ENCODE assay signal across 23 cellular contexts in genomic region chr1:49677706-49678105, GRCh38.
"Had no signal": no experiment of that assay in that cellular context is flagged by ENCODE, and none has a peak within 500 bp of the region (broad histone marks: within the 10 kb centered on the region; RNA-seq: fewer than 3 reads in every experiment).

No MANE protein-coding gene starts in this region.

- DNase-seq: stimulated activated CD4-positive, alpha-beta T cell treated with anti-CD3 and anti-CD28 coated beads, Interleukin-2, amount 100 ng/mL, for 48 hours; stimulated activated CD4-positive, alpha-beta T cell treated with anti-CD3 and anti-CD28 coated beads, Interleukin-4, amount 100 ng/mL, for 1 hour; stimulated activated CD4-positive, alpha-beta T cell treated with anti-CD3 and anti-CD28 coated beads, Interleukin-4, amount 100 ng/mL, for 24 hours; stimulated activated CD4-positive, alpha-beta T cell treated with anti-CD3 and anti-CD28 coated beads, Interleukin-4, amount 100 ng/mL, for 4 hours; stimulated activated CD8-positive, alpha-beta memory T cell treated with anti-CD3 and anti-CD28 coated beads, Interleukin-4, amount 100 ng/mL, for 48 hours; stimulated activated naive B cell treated with anti-CD40 and anti-IgM and Interleukin-4, amounts not matched to agents 10 μg/mL and 1 μg/mL and 100 μg/mL, for 72 hours; stimulated activated naive CD4-positive, alpha-beta T cell; stimulated activated naive CD4-positive, alpha-beta T cell treated with Interleukin-2 at 50 U/mL for 16 hours; stimulated activated naive CD8-positive, alpha-beta T cell treated with anti-CD3 and anti-CD28 coated beads, Interleukin-15, amount 100 ng/mL, for 72 hours; stimulated activated naive CD8-positive, alpha-beta T cell treated with anti-CD3 and anti-CD28 coated beads, Interleukin-15, Interleukin-2, amounts not matched to agents 100 U/mL and 50 U/mL, for 24 hours; stomach; substantia nigra; testis; thyroid gland; tibial artery; transverse colon; upper lobe of left lung; upper lobe of right lung; uterus had no signal

- H3K36me3 ChIP-seq: stomach, suprapubic skin, thoracic aorta, thyroid gland, tibial artery, tibial nerve, transverse colon, upper lobe of left lung, upper lobe of right lung, uterus, vagina had no signal

- H3K4me1 ChIP-seq: stomach, suprapubic skin, testis, thyroid gland, tibial artery, tibial nerve, transverse colon, upper lobe of left lung, upper lobe of right lung, uterus, vagina had no signal

- H3K27me3 ChIP-seq: stomach, suprapubic skin, testis, thyroid gland, tibial artery, tibial nerve, transverse colon, upper lobe of left lung, upper lobe of right lung, uterus, vagina had no signal

- H3K9me3 ChIP-seq: testis, thoracic aorta, thyroid gland, tibial artery, transverse colon, upper lobe of right lung, uterus, vagina had no signal

- H3K4me3 ChIP-seq: stomach, suprapubic skin, testis, thoracic aorta, thyroid gland, tibial artery, tibial nerve, transverse colon, upper lobe of left lung, upper lobe of right lung, uterus, vagina had no signal

- H3K27ac ChIP-seq: stomach, suprapubic skin, testis, thoracic aorta, thyroid gland, tibial artery, tibial nerve, transverse colon, upper lobe of left lung, upper lobe of right lung, uterus, vagina had no signal
